ENCODE assay signal across 12 cellular contexts in the genomic region with DNA sequence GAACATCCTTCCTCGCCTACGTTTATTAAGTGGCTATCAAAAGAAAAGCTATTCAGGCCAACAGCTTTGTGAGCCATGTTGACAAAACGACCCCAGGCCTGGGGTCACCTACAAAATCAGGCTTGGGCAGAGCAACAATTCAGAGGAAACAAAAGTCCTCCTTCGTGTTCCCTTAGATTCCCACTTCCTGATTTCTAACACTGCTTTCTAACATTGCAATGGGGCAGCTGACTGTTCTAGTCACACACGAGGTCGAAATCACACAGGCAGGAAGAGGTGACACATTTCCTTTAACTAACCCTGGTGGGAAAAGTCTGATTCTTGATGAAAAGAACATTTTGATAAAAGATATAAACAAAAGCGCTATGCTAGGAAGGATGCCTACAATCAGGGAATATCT. TPM values are rescaled to one million over a fixed set of nuclear protein-coding genes. Genes with fewer than 3 reads are reported as not detected.
A peak's percentile ranks its signal among the peaks of the same experiment; 100 is the strongest.
DNase-seq lines count a peak whose midpoint lies in the region; ATAC-seq and TF ChIP-seq lines count a peak whose summit lies in the region.
"Had no signal": no experiment of that assay in that cellular context is flagged by ENCODE, and none has a peak within 500 bp of the region (broad histone marks: within the 10 kb centered on the region; RNA-seq: fewer than 3 reads in every experiment).

No MANE protein-coding gene starts in this region.

- intact Hi-C loops in head of caudate nucleus (cut with DNase I) = no loop called here

- H3K4me3 ChIP-seq in fibroblast of mammary gland (ENCODE audit: control insufficient read depth, low read depth, low read length) = no peak overlapping the region

- no peak for TF ChIP-seq CTCF in GM10266 (IDR thresholded peaks at IDR 0.05; ENCODE audit: control insufficient read depth, insufficient read depth, low read depth, missing control alignments)
- TF ChIP-seq CTCF in fibroblast of mammary gland (conservative IDR thresholded peaks at IDR 0.05; ENCODE audit: control insufficient read depth, insufficient read depth, low read depth, low read length) = no peak
- TF ChIP-seq CTCF in neural crest cell (conservative IDR thresholded peaks at IDR 0.05) = no peak

- peaks cover 30% of the 10 kb centered on the region for H3K36me3 Mint-ChIP-seq in neural crest cell (ENCODE audit: low read depth)

- DNase-seq in GM10266 (ENCODE audit: extremely low spot score) (peak; percentile 5), RPMI7951 (ENCODE audit: low read depth) (peak; percentile 6), fibroblast of mammary gland (ENCODE audit: low read depth) (peak; percentile 25), neural crest cell (ENCODE audit: low read depth, low spot score) (no peak), HCEC 1CT (no peak), head of caudate nucleus (no peak), inferior parietal cortex (ENCODE audit: extremely low spot score) (no peak)
- DNase-seq: activated T-cell treated with anti-CD3 and anti-CD28 coated beads, Interleukin-2, amount 50 U/mL, for 72 hours; CD8-positive, alpha-beta memory T cell; glutamatergic neuron had no signal

- H3K27me3 Mint-ChIP-seq in neural crest cell (ENCODE audit: low read depth) = no peaks in the 10 kb centered on the region
- H3K27me3 Mint-ChIP-seq: CD8-positive, alpha-beta memory T cell; central memory CD8-positive, alpha-beta T cell had no signal

- no peaks in the 10 kb centered on the region for H3K9me3 Mint-ChIP-seq in neural crest cell
- H3K9me3 Mint-ChIP-seq: activated T-cell treated with anti-CD3 and anti-CD28 coated beads, Interleukin-2, amount 50 U/mL, for 72 hours; CD8-positive, alpha-beta memory T cell; central memory CD8-positive, alpha-beta T cell had no signal

- H3K4me3 Mint-ChIP-seq in neural crest cell = no peak overlapping the region
- H3K4me3 Mint-ChIP-seq: activated T-cell treated with anti-CD3 and anti-CD28 coated beads, Interleukin-2, amount 50 U/mL, for 72 hours; CD8-positive, alpha-beta memory T cell; central memory CD8-positive, alpha-beta T cell had no signal

- H3K4me1 Mint-ChIP-seq in neural crest cell = peaks cover 44% of the 10 kb centered on the region
- H3K4me1 Mint-ChIP-seq: central memory CD8-positive, alpha-beta T cell had no signal

- H3K27ac Mint-ChIP-seq in neural crest cell (ENCODE audit: unreplicated experiment) = peak overlapping the region; percentile 38
- H3K27ac Mint-ChIP-seq: activated T-cell treated with anti-CD3 and anti-CD28 coated beads, Interleukin-2, amount 50 U/mL, for 72 hours had no signal

- ATAC-seq in GM19351 (IDR thresholded peaks at IDR 0.05; ENCODE audit: unreplicated experiment) = no peak
- ATAC-seq: activated T-cell treated with anti-CD3 and anti-CD28 coated beads, Interleukin-2, amount 50 U/mL, for 72 hours had no signal

RNA-seq across cellular contexts. Expression of gene WDR27, which starts 31.9 kb away (rescaled TPM):
- 9.3 and 12.3 TPM in 2 replicates for total RNA-seq in RPMI7951 (2014; rRNA removed; shearing (Covaris generic))
- total RNA-seq in neural crest cell = 102 and 103 TPM in 2 replicates

RNA-seq across cellular contexts. Expression of gene C6orf120, which starts 32.0 kb away (rescaled TPM):
- 47.7 and 55.5 TPM in 2 replicates for total RNA-seq in RPMI7951 (2014; rRNA removed; shearing (Covaris generic))
- total RNA-seq in neural crest cell = 28.2 and 28.7 TPM in 2 replicates

RNA-seq across cellular contexts. Expression of gene PHF10, which starts 54.4 kb away (rescaled TPM):
- total RNA-seq in RPMI7951 (2014; rRNA removed; shearing (Covaris generic)) = 19.3 and 26.6 TPM in 2 replicates
- 83.9 and 85.9 TPM in 2 replicates for total RNA-seq in neural crest cell

Comparison
In these comparisons a context has a peak if more than half of its experiments do, and no peak if none do; other contexts are left out.
1. DNase-seq: peak in GM10266 (single experiment), RPMI7951 (single experiment) and fibroblast of mammary gland (single experiment); none in neural crest cell (single experiment), HCEC 1CT (single experiment), head of caudate nucleus (0 of 42) and inferior parietal cortex (single experiment).